In the genomic region with DNA sequence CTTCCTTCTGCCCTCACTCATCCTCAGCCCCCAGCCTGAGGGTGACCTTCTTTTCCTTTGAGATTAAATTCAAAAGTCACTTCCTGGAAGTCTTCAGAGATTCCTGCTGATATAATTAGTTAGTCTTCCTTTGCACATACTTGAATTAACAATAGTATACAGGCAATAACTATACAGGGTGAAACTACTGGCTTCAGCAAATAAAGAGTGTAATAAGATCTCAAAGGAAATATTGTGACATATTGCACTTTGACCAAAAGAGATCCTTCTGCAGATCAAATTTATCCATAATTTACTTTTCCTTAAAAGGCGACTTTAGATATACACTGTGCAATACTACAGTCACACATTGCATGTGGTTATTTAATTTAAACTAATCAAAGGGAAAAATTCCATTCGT, we compare ENCODE assay signal across 27 cellular contexts.
"Had no signal": no experiment of that assay in that cellular context is flagged by ENCODE, and none has a peak within 500 bp of the region (broad histone marks: within the 10 kb centered on the region; RNA-seq: fewer than 3 reads in every experiment).

No MANE protein-coding gene starts in this region.

- H3K27ac ChIP-seq: ascending aorta, cardiac muscle cell, coronary artery, foreskin keratinocyte, left ventricle myocardium inferior, suprapubic skin, tibial artery, upper lobe of right lung had no signal

- H3K27me3 ChIP-seq: ascending aorta, cardiac muscle cell, foreskin keratinocyte, spleen, suprapubic skin, tibial artery, upper lobe of right lung had no signal

- H3K36me3 Mint-ChIP-seq: naive B cell had no signal

- H3K36me3 ChIP-seq: ascending aorta, cardiac muscle cell, left ventricle myocardium inferior, spleen, suprapubic skin, tibial artery, upper lobe of right lung had no signal

- H3K4me1 ChIP-seq: ascending aorta, foreskin keratinocyte, left ventricle myocardium inferior, spleen, suprapubic skin, tibial artery, upper lobe of right lung had no signal

- H3K4me1 Mint-ChIP-seq: activated CD4-positive, alpha-beta memory T cell treated with anti-CD3 and anti-CD28 coated beads, Interleukin-2, amount 10 ng/mL, durations not matched to agents 7 days and 5 days; naive B cell had no signal

- H3K27me3 Mint-ChIP-seq: activated CD4-positive, alpha-beta memory T cell treated with anti-CD3 and anti-CD28 coated beads, Interleukin-2, amount 10 ng/mL, durations not matched to agents 7 days and 5 days; activated CD4-positive, alpha-beta T cell treated with anti-CD3 and anti-CD28 coated beads, Interleukin-2, amount 10 ng/mL, durations not matched to agents 7 days and 5 days; activated naive CD4-positive, alpha-beta T cell treated with anti-CD3 and anti-CD28 coated beads, Interleukin-2, amount 10 ng/mL, durations not matched to agents 7 days and 5 days; activated naive CD8-positive, alpha-beta T cell treated with anti-CD3 and anti-CD28 coated beads, Interleukin-2, amount 10 ng/mL, durations not matched to agents 7 days and 5 days; activated T-cell treated with anti-CD3 and anti-CD28 coated beads, Interleukin-2, amount 50 U/mL, for 24 hours; brain; effector memory CD8-positive, alpha-beta T cell; naive B cell had no signal

- DNase-seq: activated CD4-positive, alpha-beta memory T cell treated with anti-CD3 and anti-CD28 coated beads, Interleukin-2, amount 10 ng/mL, durations not matched to agents 7 days and 5 days; activated CD4-positive, alpha-beta T cell treated with anti-CD3 and anti-CD28 coated beads for 1 hour; activated CD4-positive, alpha-beta T cell treated with anti-CD3 and anti-CD28 coated beads, Interleukin-2, amount 10 ng/mL, durations not matched to agents 7 days and 5 days; activated CD8-positive, alpha-beta memory T cell treated with anti-CD3 and anti-CD28 coated beads, Interleukin-2, amount 50 U/mL, for 48 hours; activated gamma-delta T cell; activated naive CD4-positive, alpha-beta T cell treated with anti-CD3 and anti-CD28 coated beads, Interleukin-2, amount 10 ng/mL, durations not matched to agents 7 days and 5 days; activated naive CD8-positive, alpha-beta T cell treated with anti-CD3 and anti-CD28 coated beads, Interleukin-2, amount 10 ng/mL, durations not matched to agents 7 days and 5 days; activated T-cell treated with anti-CD3 and anti-CD28 coated beads, Interleukin-2, amount 50 U/mL, for 24 hours; cerebellar nuclear complex; effector memory CD8-positive, alpha-beta T cell; foreskin keratinocyte; kidney glomerular epithelial cell; left ventricle myocardium inferior; naive B cell; right cardiac atrium; spleen; stimulated activated naive CD4-positive, alpha-beta T cell; T-helper 2 cell; tibial artery; upper lobe of right lung had no signal

- H3K9me3 Mint-ChIP-seq: activated CD4-positive, alpha-beta memory T cell treated with anti-CD3 and anti-CD28 coated beads, Interleukin-2, amount 10 ng/mL, durations not matched to agents 7 days and 5 days; activated CD4-positive, alpha-beta T cell treated with anti-CD3 and anti-CD28 coated beads, Interleukin-2, amount 10 ng/mL, durations not matched to agents 7 days and 5 days; activated naive CD4-positive, alpha-beta T cell treated with anti-CD3 and anti-CD28 coated beads, Interleukin-2, amount 10 ng/mL, durations not matched to agents 7 days and 5 days; activated naive CD8-positive, alpha-beta T cell treated with anti-CD3 and anti-CD28 coated beads, Interleukin-2, amount 10 ng/mL, durations not matched to agents 7 days and 5 days; activated T-cell treated with anti-CD3 and anti-CD28 coated beads, Interleukin-2, amount 50 U/mL, for 24 hours had no signal

- H3K27ac Mint-ChIP-seq: activated CD4-positive, alpha-beta memory T cell treated with anti-CD3 and anti-CD28 coated beads, Interleukin-2, amount 10 ng/mL, durations not matched to agents 7 days and 5 days; activated CD4-positive, alpha-beta T cell treated with anti-CD3 and anti-CD28 coated beads, Interleukin-2, amount 10 ng/mL, durations not matched to agents 7 days and 5 days; activated naive CD4-positive, alpha-beta T cell treated with anti-CD3 and anti-CD28 coated beads, Interleukin-2, amount 10 ng/mL, durations not matched to agents 7 days and 5 days; activated naive CD8-positive, alpha-beta T cell treated with anti-CD3 and anti-CD28 coated beads, Interleukin-2, amount 10 ng/mL, durations not matched to agents 7 days and 5 days; activated T-cell treated with anti-CD3 and anti-CD28 coated beads, Interleukin-2, amount 50 U/mL, for 24 hours; effector memory CD8-positive, alpha-beta T cell; naive B cell; WTC11 had no signal

- H3K4me3 Mint-ChIP-seq: activated CD4-positive, alpha-beta memory T cell treated with anti-CD3 and anti-CD28 coated beads, Interleukin-2, amount 10 ng/mL, durations not matched to agents 7 days and 5 days; activated CD4-positive, alpha-beta T cell treated with anti-CD3 and anti-CD28 coated beads, Interleukin-2, amount 10 ng/mL, durations not matched to agents 7 days and 5 days; activated naive CD4-positive, alpha-beta T cell treated with anti-CD3 and anti-CD28 coated beads, Interleukin-2, amount 10 ng/mL, durations not matched to agents 7 days and 5 days; activated naive CD8-positive, alpha-beta T cell treated with anti-CD3 and anti-CD28 coated beads, Interleukin-2, amount 10 ng/mL, durations not matched to agents 7 days and 5 days; activated T-cell treated with anti-CD3 and anti-CD28 coated beads, Interleukin-2, amount 50 U/mL, for 24 hours; brain; effector memory CD8-positive, alpha-beta T cell; naive B cell; WTC11 had no signal

- H3K4me3 ChIP-seq: ascending aorta, cardiac muscle cell, coronary artery, left ventricle myocardium inferior, lung, spleen, suprapubic skin, tibial artery, upper lobe of right lung had no signal

- H3K9me3 ChIP-seq: ascending aorta, left ventricle myocardium inferior, spleen, suprapubic skin, tibial artery, upper lobe of right lung had no signal
